Comparison of ENCODE assay signal across 34 cellular contexts in the genomic region with DNA sequence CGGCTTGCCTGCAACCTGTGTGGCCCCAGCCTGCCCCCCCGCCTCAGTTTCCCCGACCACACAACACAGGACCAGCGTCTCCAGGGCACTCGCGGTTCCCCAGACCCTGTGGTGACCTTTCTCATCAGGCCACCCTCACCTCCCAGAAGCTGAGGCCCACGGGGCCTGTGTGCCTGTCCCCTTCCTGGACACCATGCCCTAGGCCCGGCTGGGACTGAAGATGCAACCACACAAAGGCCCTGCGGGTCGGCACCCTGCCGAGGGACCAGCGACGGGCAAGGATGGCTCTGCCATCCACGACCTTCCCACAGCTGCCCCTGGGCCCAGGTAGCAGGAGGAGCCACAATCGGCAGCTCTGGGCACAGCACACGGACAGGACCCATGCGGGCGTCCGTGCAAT.
"Had no signal": no experiment of that assay in that cellular context is flagged by ENCODE, and none has a peak within 500 bp of the region (broad histone marks: within the 10 kb centered on the region; RNA-seq: fewer than 3 reads in every experiment).

No MANE protein-coding gene starts in this region.

- H3K27me3 ChIP-seq: MG63 had no signal

- H3K4me3 ChIP-seq: MG63 had no signal

- H3K9me3 ChIP-seq: MG63 had no signal

- DNase-seq: Karpas-422, Kasumi-1, MG63, MM.1S, MV-4-11, NCI-H1048, NCI-H1092 treated with DMSO at 0.1 percent for 48 hours, NCI-H1105, NCI-H1105 treated with DMSO at 0.1 percent for 48 hours, NCI-H1417, NCI-H1417 treated with DMSO at 0.1 percent for 48 hours, NCI-H1436, NCI-H1436 treated with DMSO at 0.1 percent for 48 hours, NCI-H146, NCI-H1694, NCI-H1694 treated with DMSO at 0.1 percent for 48 hours, NCI-H187, NCI-H187 treated with DMSO at 0.1 percent for 48 hours, NCI-H1930, NCI-H2029, NCI-H2029 treated with DMSO at 0.1 percent for 48 hours, NCI-H2081, NCI-H2081 treated with DMSO at 0.1 percent for 48 hours, NCI-H2107, NCI-H2171, NCI-H2171 treated with DMSO at 0.1 percent for 48 hours, NCI-H2227 treated with DMSO at 0.1 percent for 48 hours, NCI-H226, NCI-H345, NCI-H446, NCI-H446 treated with DMSO at 0.1 percent for 48 hours, NCI-H510A, NCI-H510A treated with DMSO at 0.1 percent for 48 hours, NCI-H524 had no signal
